ENCODE assay signal across 10 cellular contexts in the genomic region with DNA sequence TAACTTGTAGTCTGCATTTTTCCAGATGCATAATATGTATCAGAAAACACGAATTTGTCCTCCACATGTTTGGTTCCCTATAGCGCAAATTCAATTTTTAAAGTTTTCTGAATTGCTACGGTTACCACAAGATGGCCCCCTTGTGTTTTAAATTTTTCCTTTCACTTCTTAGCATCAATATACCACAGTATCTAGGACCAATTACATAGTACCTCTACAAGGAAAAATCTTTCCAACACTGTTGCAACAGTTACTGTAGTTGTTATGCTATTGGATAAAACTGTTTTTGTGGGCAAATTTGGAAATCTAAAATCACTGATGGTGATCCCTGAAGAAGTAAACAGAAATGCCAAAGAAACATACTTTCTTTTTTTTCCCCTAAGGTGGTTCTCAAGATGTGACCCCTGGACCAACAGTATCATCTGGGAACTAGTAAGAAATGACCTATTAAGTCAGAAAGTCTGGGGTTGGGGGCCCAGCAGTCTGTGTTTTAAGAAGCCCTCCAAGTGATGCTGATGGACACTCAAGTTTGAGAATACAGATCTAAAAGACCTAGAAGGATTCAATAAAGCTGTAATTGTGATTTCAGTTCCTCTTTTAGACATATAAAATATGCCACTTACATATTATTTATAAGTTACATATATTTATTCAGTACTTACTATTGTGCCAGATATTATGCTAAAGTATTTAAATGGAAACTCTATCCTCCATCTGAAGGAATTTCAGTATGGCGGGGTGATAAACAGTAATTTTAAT. TPM values are rescaled to one million over a fixed set of nuclear protein-coding genes. Genes with fewer than 3 reads are reported as not detected.
DNase-seq lines count a peak whose midpoint lies in the region; ATAC-seq, FAIRE-seq and TF ChIP-seq lines count a peak whose summit lies in the region.
"Had no signal": no experiment of that assay in that cellular context is flagged by ENCODE, and none has a peak within 500 bp of the region (broad histone marks: within the 10 kb centered on the region; RNA-seq: fewer than 3 reads in every experiment).

No MANE protein-coding gene starts in this region.

- H3K4me3 Mint-ChIP-seq in stimulated activated naive CD8-positive, alpha-beta T cell treated with anti-CD3 and anti-CD28 coated beads, Interleukin-15, Interleukin-2, amounts not matched to agents 100 ng/mL and 50 ng/mL, for 24 hours, result peak overlapping the region; percentile 20
- H3K4me3 Mint-ChIP-seq in astrocyte (ENCODE audit: unreplicated experiment), result no peak overlapping the region
- H3K4me3 Mint-ChIP-seq: dendritic cell treated with granulocyte-macrophage colony-stimulating factor and Interleukin-4, amounts not matched to agents 40 ng/mL and 50 ng/mL, for 4 days; stimulated activated naive CD8-positive, alpha-beta T cell treated with anti-CD3 and anti-CD28 coated beads, Interleukin-15, amount 100 ng/mL, for 72 hours had no signal

- peaks cover 7% of the 10 kb centered on the region for H3K4me1 Mint-ChIP-seq in stimulated activated naive CD8-positive, alpha-beta T cell treated with anti-CD3 and anti-CD28 coated beads, Interleukin-15, Interleukin-2, amounts not matched to agents 100 ng/mL and 50 ng/mL, for 24 hours (ENCODE audit: low read depth)
- H3K4me1 Mint-ChIP-seq in astrocyte (ENCODE audit: low read depth, unreplicated experiment), result peaks cover 7% of the 10 kb centered on the region

- H3K9me3 Mint-ChIP-seq in stimulated activated naive CD8-positive, alpha-beta T cell treated with anti-CD3 and anti-CD28 coated beads, Interleukin-15, Interleukin-2, amounts not matched to agents 100 ng/mL and 50 ng/mL, for 24 hours, result no peaks in the 10 kb centered on the region
- no peaks in the 10 kb centered on the region for H3K9me3 Mint-ChIP-seq in astrocyte (ENCODE audit: unreplicated experiment)
- H3K9me3 Mint-ChIP-seq: dendritic cell treated with granulocyte-macrophage colony-stimulating factor and Interleukin-4, amounts not matched to agents 40 ng/mL and 50 ng/mL, for 4 days; stimulated activated naive CD8-positive, alpha-beta T cell treated with anti-CD3 and anti-CD28 coated beads, Interleukin-15, amount 100 ng/mL, for 72 hours had no signal

- H3K9me3 ChIP-seq in astrocyte (ENCODE audit: insufficient read depth, low read depth, low read length) (no peaks in the 10 kb centered on the region), right lobe of liver (no peaks in the 10 kb centered on the region)

- H4K20me1 ChIP-seq in astrocyte (ENCODE audit: insufficient read depth, low read length), result no peaks in the 10 kb centered on the region

- H3K27ac Mint-ChIP-seq in stimulated activated naive CD8-positive, alpha-beta T cell treated with anti-CD3 and anti-CD28 coated beads, Interleukin-15, Interleukin-2, amounts not matched to agents 100 ng/mL and 50 ng/mL, for 24 hours, result no peak overlapping the region
- H3K27ac Mint-ChIP-seq in astrocyte (ENCODE audit: unreplicated experiment), result no peak overlapping the region
- H3K27ac Mint-ChIP-seq: dendritic cell treated with granulocyte-macrophage colony-stimulating factor and Interleukin-4, amounts not matched to agents 40 ng/mL and 50 ng/mL, for 4 days had no signal

- TF ChIP-seq POLR2A in right lobe of liver (IDR thresholded peaks at IDR 0.05), result no peak

- H3K4me3 ChIP-seq in astrocyte (ENCODE audit: insufficient read depth, low read depth, low read length) (no peak overlapping the region), right lobe of liver (no peak overlapping the region)

- peak overlapping the region; percentile 22 for H3K4me2 ChIP-seq in astrocyte (ENCODE audit: low read length)

- H3K36me3 Mint-ChIP-seq in stimulated activated naive CD8-positive, alpha-beta T cell treated with anti-CD3 and anti-CD28 coated beads, Interleukin-15, Interleukin-2, amounts not matched to agents 100 ng/mL and 50 ng/mL, for 24 hours (ENCODE audit: low read depth), result peaks cover 10% of the 10 kb centered on the region
- no peaks in the 10 kb centered on the region for H3K36me3 Mint-ChIP-seq in astrocyte (ENCODE audit: low read depth, unreplicated experiment)

- intact Hi-C loops in right lobe of liver (cut with DNase I), result loop anchor here in 1 of 2 donors (5.0 kb wide), 1 partner anchor 129 kb away; no protein-coding TSS in a partner anchor

- H3K9ac ChIP-seq in astrocyte (ENCODE audit: low read length), result no peak overlapping the region

- no peak for DNase-seq in stimulated activated naive CD8-positive, alpha-beta T cell treated with anti-CD3 and anti-CD28 coated beads, Interleukin-15, Interleukin-2, amounts not matched to agents 100 U/mL and 50 U/mL, for 24 hours
- DNase-seq in NCI-H1092 treated with DMSO at 0.1 percent for 48 hours (lab: John Stamatoyannopoulos, UW), result peak; percentile 47
- DNase-seq in astrocyte (ENCODE audit: low read depth), result peak; percentile 5
- DNase-seq in right lobe of liver, result no peak
- no peak for DNase-seq in GOT3 (lab: John Stamatoyannopoulos, UW)
- no peak for DNase-seq in T-helper 9 cell
- DNase-seq in stimulated activated CD4-positive, alpha-beta T cell treated with anti-CD3 and anti-CD28 coated beads, Interleukin-4, amount 100 ng/mL, for 1 hour, result no peak

- H2AFZ ChIP-seq in astrocyte (ENCODE audit: low read depth, low read length), result no peak overlapping the region

- FAIRE-seq in astrocyte (lab: Jason Lieb, UNC), result peak; percentile 88

- H3K27me3 ChIP-seq in astrocyte (ENCODE audit: insufficient read depth, low read length) (no peaks in the 10 kb centered on the region), right lobe of liver (no peaks in the 10 kb centered on the region)

- H3K36me3 ChIP-seq in astrocyte (ENCODE audit: insufficient read depth, low read length), result no peaks in the 10 kb centered on the region
- no peaks in the 10 kb centered on the region for H3K36me3 ChIP-seq in right lobe of liver

- TF ChIP-seq CTCF in astrocyte (IDR thresholded peaks at IDR 0.05; ENCODE audit: insufficient read depth, low read depth, low read length), result peak; percentile 46
- TF ChIP-seq CTCF in right lobe of liver (IDR thresholded peaks at IDR 0.05), result peak; percentile 41 to 53 (median 44)

- no peaks in the 10 kb centered on the region for H3K27me3 Mint-ChIP-seq in stimulated activated naive CD8-positive, alpha-beta T cell treated with anti-CD3 and anti-CD28 coated beads, Interleukin-15, Interleukin-2, amounts not matched to agents 100 ng/mL and 50 ng/mL, for 24 hours
- no peaks in the 10 kb centered on the region for H3K27me3 Mint-ChIP-seq in astrocyte (ENCODE audit: low read depth, unreplicated experiment)
- H3K27me3 Mint-ChIP-seq: dendritic cell treated with granulocyte-macrophage colony-stimulating factor and Interleukin-4, amounts not matched to agents 40 ng/mL and 50 ng/mL, for 4 days; stimulated activated naive CD8-positive, alpha-beta T cell treated with anti-CD3 and anti-CD28 coated beads, Interleukin-15, amount 100 ng/mL, for 72 hours had no signal

- H3K27ac ChIP-seq in astrocyte (ENCODE audit: low read depth, low read length), result no peak overlapping the region
- H3K27ac ChIP-seq in right lobe of liver, result no peak overlapping the region

- peaks cover 6% of the 10 kb centered on the region for H3K4me1 ChIP-seq in astrocyte (ENCODE audit: insufficient read depth, low read length)
- H3K4me1 ChIP-seq in right lobe of liver, result peaks cover 0 to 15% (median 3%) of the 10 kb centered on the region in 4 donors

- ATAC-seq in stimulated activated naive CD8-positive, alpha-beta T cell treated with anti-CD3 and anti-CD28 coated beads, Interleukin-15, Interleukin-2, amounts not matched to agents 100 U/mL and 50 U/mL, for 24 hours, result no peak
- ATAC-seq in right lobe of liver, result no peak
- ATAC-seq: stimulated activated naive CD8-positive, alpha-beta T cell treated with anti-CD3 and anti-CD28 coated beads, Interleukin-15, amount 100 ng/mL, for 72 hours had no signal

- WGBS in right lobe of liver (ENCODE audit: insufficient coverage, low coverage, low lambda C conversion rate, missing lambda C conversion rate), result 38% methylated on average over 4 of the region's 4 CpGs

- peaks cover 30% of the 10 kb centered on the region for H3K79me2 ChIP-seq in astrocyte (ENCODE audit: insufficient read depth, low read length)

RNA-seq across cellular contexts. Expression of gene ZGRF1, which starts 3.1 kb away (rescaled TPM):
- total RNA-seq in astrocyte (4.4 and 5.2 TPM in 2 replicates), right lobe of liver (1 to 10 TPM in 5 of 6 experiments, under 1 TPM in 1; 0.71 to 3.7 (median 2.0) TPM)

RNA-seq across cellular contexts. Expression of gene LARP7, which starts 3.3 kb away (rescaled TPM):
- 31.7 and 33.9 TPM in 2 replicates for total RNA-seq in astrocyte
- total RNA-seq in right lobe of liver, result 10 to 100 TPM; 12.7 to 28.8 (median 20.4) TPM

Comparison
In these comparisons a context has a peak if more than half of its experiments do, and no peak if none do; other contexts are left out.
1. DNase-seq: peak in NCI-H1092 treated with DMSO at 0.1 percent for 48 hours (single experiment) and astrocyte (single experiment); none in stimulated activated naive CD8-positive, alpha-beta T cell treated with anti-CD3 and anti-CD28 coated beads, Interleukin-15, Interleukin-2, amounts not matched to agents 100 U/mL and 50 U/mL, for 24 hours (single experiment), right lobe of liver (0 of 3), GOT3 (single experiment), T-helper 9 cell (single experiment) and stimulated activated CD4-positive, alpha-beta T cell treated with anti-CD3 and anti-CD28 coated beads, Interleukin-4, amount 100 ng/mL, for 1 hour (single experiment).